Comparison of ENCODE assay signal across 1 cellular context in the genomic region with DNA sequence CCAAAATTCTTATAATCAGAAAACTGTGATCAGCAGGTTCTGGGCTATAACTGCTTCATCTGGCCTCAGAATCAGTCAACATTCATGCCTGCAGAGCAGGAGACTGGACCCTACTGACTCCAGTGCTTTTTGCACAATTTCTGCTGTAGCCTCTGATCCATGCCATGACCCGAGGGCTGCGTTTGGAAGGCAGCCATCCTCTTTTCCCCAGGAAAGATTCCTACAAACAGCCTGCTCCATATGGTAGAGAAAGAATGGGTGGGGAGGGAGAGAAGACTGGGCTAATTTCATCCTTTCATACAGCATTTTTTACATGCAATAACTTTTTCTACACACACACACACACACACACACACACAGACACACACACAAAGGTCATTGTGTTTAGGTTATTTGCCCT.
TF ChIP-seq lines count a peak whose summit lies in the region.

No MANE protein-coding gene starts in this region.

TF ChIP-seq in SK-N-SH treated with all-trans-retinoic acid at 6 μM for 48 hours, 23 proteins besides CTCF, POLR2A, EP300 and RAD21 (continued from another document):
- TF ChIP-seq TSHZ2 (CRISPR knock-in tag; IDR thresholded peaks at IDR 0.05) (no peak), ARNTL (CRISPR knock-in tag; IDR thresholded peaks at IDR 0.05; ENCODE audit: borderline replicate concordance, low read depth) (no peak), PPARA (CRISPR knock-in tag; IDR thresholded peaks at IDR 0.05; ENCODE audit: borderline replicate concordance) (no peak), ZC3H10 (CRISPR knock-in tag; IDR thresholded peaks at IDR 0.05) (no peak), ZFP30 (CRISPR knock-in tag; IDR thresholded peaks at IDR 0.05) (no peak), BACH2 (CRISPR knock-in tag; IDR thresholded peaks at IDR 0.05; ENCODE audit: borderline replicate concordance) (no peak), GLIS3 (CRISPR knock-in tag; IDR thresholded peaks at IDR 0.05) (no peak)
- TF ChIP-seq, protein P1, sequence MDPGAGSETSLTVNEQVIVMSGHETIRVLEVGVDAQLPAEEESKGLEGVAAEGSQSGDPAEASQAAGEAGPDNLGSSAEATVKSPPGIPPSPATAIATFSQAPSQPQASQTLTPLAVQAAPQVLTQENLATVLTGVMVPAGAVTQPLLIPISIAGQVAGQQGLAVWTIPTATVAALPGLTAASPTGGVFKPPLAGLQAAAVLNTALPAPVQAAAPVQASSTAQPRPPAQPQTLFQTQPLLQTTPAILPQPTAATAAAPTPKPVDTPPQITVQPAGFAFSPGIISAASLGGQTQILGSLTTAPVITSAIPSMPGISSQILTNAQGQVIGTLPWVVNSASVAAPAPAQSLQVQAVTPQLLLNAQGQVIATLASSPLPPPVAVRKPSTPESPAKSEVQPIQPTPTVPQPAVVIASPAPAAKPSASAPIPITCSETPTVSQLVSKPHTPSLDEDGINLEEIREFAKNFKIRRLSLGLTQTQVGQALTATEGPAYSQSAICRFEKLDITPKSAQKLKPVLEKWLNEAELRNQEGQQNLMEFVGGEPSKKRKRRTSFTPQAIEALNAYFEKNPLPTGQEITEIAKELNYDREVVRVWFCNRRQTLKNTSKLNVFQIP (CRISPR knock-in tag; IDR thresholded peaks at IDR 0.05; ENCODE audit: borderline replicate concordance, low read depth) = no peak
